1 cellular context compared by ENCODE assay signal in the genomic region with DNA sequence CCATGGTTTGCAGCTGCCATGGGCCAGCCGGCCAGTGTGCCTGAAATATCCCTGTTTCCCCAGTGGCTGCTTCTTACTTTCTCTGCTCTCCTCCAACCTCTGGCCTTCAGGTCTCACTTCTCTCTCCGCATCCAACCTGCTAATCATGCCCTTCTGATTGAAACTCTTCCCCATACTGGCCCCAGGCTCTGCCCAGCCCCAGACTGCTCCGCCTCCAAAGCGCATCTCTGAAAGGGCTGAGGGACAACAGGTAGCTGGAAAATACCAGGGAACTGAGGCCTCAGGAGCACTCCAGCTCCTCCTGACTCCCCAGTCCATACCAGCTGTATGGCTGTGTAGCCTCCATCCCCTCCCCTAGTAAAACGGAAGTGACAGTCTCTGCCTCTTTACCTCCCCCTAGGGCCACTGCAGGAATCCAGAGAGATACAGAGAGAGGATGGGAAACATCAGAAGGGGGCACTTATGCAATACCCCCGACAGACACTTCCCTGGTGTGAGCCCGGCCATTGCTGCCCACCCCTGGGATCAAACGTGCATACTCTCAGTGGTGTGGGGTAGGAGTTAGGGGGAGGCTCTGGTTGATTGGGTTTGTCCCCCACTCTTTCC.
TF ChIP-seq lines count a peak whose summit lies in the region.

No MANE protein-coding gene starts in this region.

TF ChIP-seq in H1, 55 proteins besides CTCF, POLR2A, EP300 and RAD21:
- peak; percentile 75 for TF ChIP-seq CEBPB (IDR thresholded peaks at IDR 0.05; ENCODE audit: low read depth, low read length)
- TF ChIP-seq ASH2L (IDR thresholded peaks at IDR 0.05; ENCODE audit: low read length), result no peak
